7 cellular contexts compared by ENCODE assay signal in genomic region chr10:94320285-94320914, GRCh38. TPM values are rescaled to one million over a fixed set of nuclear protein-coding genes. Genes with fewer than 3 reads are reported as not detected.
A peak's percentile ranks its signal among the peaks of the same experiment; 100 is the strongest.
DNase-seq lines count a peak whose midpoint lies in the region; TF ChIP-seq lines count a peak whose summit lies in the region.

No MANE protein-coding gene starts in this region.

- H3K4me1 ChIP-seq in vagina = no peaks in the 10 kb centered on the region

- no peaks in the 10 kb centered on the region for H3K4me1 Mint-ChIP-seq in activated naive CD4-positive, alpha-beta T cell treated with anti-CD3 and anti-CD28 coated beads for 36 hours (ENCODE audit: low read depth)
- H3K4me1 Mint-ChIP-seq in glutamatergic neuron (ENCODE audit: low read depth, unreplicated experiment) = no peaks in the 10 kb centered on the region

- no peaks in the 10 kb centered on the region for H3K9me3 Mint-ChIP-seq in activated naive CD4-positive, alpha-beta T cell treated with anti-CD3 and anti-CD28 coated beads for 36 hours
- no peaks in the 10 kb centered on the region for H3K9me3 Mint-ChIP-seq in glutamatergic neuron (ENCODE audit: unreplicated experiment)

- H3K4me3 Mint-ChIP-seq in activated naive CD4-positive, alpha-beta T cell treated with anti-CD3 and anti-CD28 coated beads for 36 hours = no peak overlapping the region
- no peak overlapping the region for H3K4me3 Mint-ChIP-seq in glutamatergic neuron (ENCODE audit: unreplicated experiment)

- H3K4me3 ChIP-seq in LNCaP clone FGC (ENCODE audit: low read depth, low read length) (no peak overlapping the region), SK-N-MC (no peak overlapping the region), vagina (no peak overlapping the region)

- intact Hi-C loops in activated naive CD4-positive, alpha-beta T cell treated with anti-CD3 and anti-CD28 coated beads for 36 hours (cut with micrococcal nuclease) = loop anchor here (1.0 to 2.0 kb wide), 6 partner anchors 40 to 618 kb away; partner anchors contain the start of gene FRA10AC1
- intact Hi-C loops in posterior cingulate gyrus (cut with DNase I) = loop anchor here (2.0 kb wide), 2 partner anchors 244 to 404 kb away; no protein-coding TSS in a partner anchor
- intact Hi-C loops in vagina (cut with DNase I) = loop anchor here (10.0 kb wide), 1 partner anchor 246 kb away; no protein-coding TSS in a partner anchor

- H3K27ac ChIP-seq in SK-N-MC (no peak overlapping the region), vagina (no peak overlapping the region)

- H3K36me3 Mint-ChIP-seq in activated naive CD4-positive, alpha-beta T cell treated with anti-CD3 and anti-CD28 coated beads for 36 hours (ENCODE audit: low read depth) = peaks cover 11% of the 10 kb centered on the region
- no peaks in the 10 kb centered on the region for H3K36me3 Mint-ChIP-seq in glutamatergic neuron (ENCODE audit: unreplicated experiment)

- H3K36me3 ChIP-seq in SK-N-MC (ENCODE audit: insufficient read depth, low read length) (no peaks in the 10 kb centered on the region), vagina (peaks cover 0 to 15% of the 10 kb centered on the region in 2 donors)

- no peaks in the 10 kb centered on the region for H3K27me3 ChIP-seq in vagina

- no peaks in the 10 kb centered on the region for H3K9me3 ChIP-seq in SK-N-MC (ENCODE audit: low read depth, low read length)
- H3K9me3 ChIP-seq in vagina = no peaks in the 10 kb centered on the region

- no peaks in the 10 kb centered on the region for H3K27me3 Mint-ChIP-seq in activated naive CD4-positive, alpha-beta T cell treated with anti-CD3 and anti-CD28 coated beads for 36 hours (ENCODE audit: low read depth)
- H3K27me3 Mint-ChIP-seq in glutamatergic neuron (ENCODE audit: unreplicated experiment) = no peaks in the 10 kb centered on the region

- no peak overlapping the region for H3K27ac Mint-ChIP-seq in activated naive CD4-positive, alpha-beta T cell treated with anti-CD3 and anti-CD28 coated beads for 36 hours
- no peak overlapping the region for H3K27ac Mint-ChIP-seq in glutamatergic neuron (ENCODE audit: unreplicated experiment)

- CTCF ChIA-PET in activated naive CD4-positive, alpha-beta T cell treated with anti-CD3 and anti-CD28 coated beads for 36 hours (lab: Charles Lee) = interaction anchor here (0.6 to 3.7 kb wide), 26 partner anchors 10 to 1016 kb away, joined by 3 to 27 read pairs (median 3); partner anchors contain the start of gene NOC3L

- DNase-seq in GM13977 (ENCODE audit: low spot score) = peak; percentile 47
- DNase-seq in LNCaP clone FGC (ENCODE audit: low read depth) = peak; percentile 4
- peak; percentile 10 for DNase-seq in SK-N-MC (ENCODE audit: low read depth, low spot score)
- peak; percentile 79 for DNase-seq in activated naive CD4-positive, alpha-beta T cell treated with anti-CD3 and anti-CD28 coated beads for 36 hours
- peak; percentile 76 for DNase-seq in glutamatergic neuron
- DNase-seq in posterior cingulate gyrus = peak in 9 of 10 donors; percentile 26 to 92 (median 67)
- DNase-seq in vagina (ENCODE audit: extremely low spot score in 2 of 2) = no peak

- in situ Hi-C loops in GM13977 (cut with MboI; ENCODE audit: low pct_unique_long_range_greater_than_20kb, low sequenced_read_pairs, unreplicated experiment) = loop anchor here (25.0 kb wide), 1 partner anchor 408 kb away; no protein-coding TSS in a partner anchor

- TF ChIP-seq POLR2A in vagina (IDR thresholded peaks at IDR 0.05) = no peak

- TF ChIP-seq CTCF in GM13977 (IDR thresholded peaks at IDR 0.05; ENCODE audit: extremely low read depth, insufficient read depth, missing control alignments) (peak; percentile 76), LNCaP clone FGC (IDR thresholded peaks at IDR 0.05; ENCODE audit: control insufficient read depth, extremely low read depth, insufficient read depth) (peak; percentile 49), glutamatergic neuron (IDR thresholded peaks at IDR 0.05; ENCODE audit: partially characterized antibody, unreplicated experiment) (peak; percentile 92), vagina (IDR thresholded peaks at IDR 0.05) (peak; percentile 69 to 90 (median 83))

- no peak overlapping the region for H3K9ac ChIP-seq in SK-N-MC (ENCODE audit: insufficient read length)

RNA-seq across cellular contexts. Expression of gene NOC3L, which starts 42.3 kb away (rescaled TPM):
- total RNA-seq in activated naive CD4-positive, alpha-beta T cell treated with anti-CD3 and anti-CD28 coated beads for 36 hours = 10 to 100 TPM; 39.3 to 40.1 TPM
- total RNA-seq in glutamatergic neuron (ENCODE audit: unreplicated experiment) (11.6 TPM), vagina (21.1 TPM)

Comparison
In these comparisons a context has a peak if more than half of its experiments do, and no peak if none do; other contexts are left out.
1. DNase-seq: peak in GM13977 (single experiment), LNCaP clone FGC (single experiment), SK-N-MC (single experiment), activated naive CD4-positive, alpha-beta T cell treated with anti-CD3 and anti-CD28 coated beads for 36 hours (single experiment), glutamatergic neuron (single experiment) and posterior cingulate gyrus (9 of 10); none in vagina (0 of 2).
2. Peak in every context shown above with its lines, with median percentiles within 50 percentile points of each other: CTCF ChIP-seq.